In the genomic region with DNA sequence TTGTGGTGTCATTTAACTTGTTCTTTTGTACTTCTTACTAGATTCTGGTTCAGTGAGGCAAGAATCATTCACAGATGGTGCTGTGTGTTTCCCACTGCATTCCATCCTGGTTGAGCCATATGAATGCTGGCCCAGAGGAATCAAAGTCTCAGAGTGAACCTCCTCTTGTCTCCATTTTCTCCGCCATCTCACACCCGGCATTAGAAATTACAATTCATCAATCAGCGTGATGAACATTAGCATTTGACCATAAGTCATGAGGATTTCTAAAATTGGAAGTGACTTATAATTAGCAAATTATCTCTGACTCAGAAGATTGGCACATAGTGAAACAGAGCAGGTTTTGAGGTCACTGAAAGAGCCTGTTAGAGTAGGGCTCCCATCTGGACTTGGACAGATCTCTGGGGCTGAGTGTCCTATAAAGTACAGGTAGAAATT, we compare ENCODE assay signal across 15 cellular contexts. TPM values are rescaled to one million over a fixed set of nuclear protein-coding genes. Genes with fewer than 3 reads are reported as not detected.
A peak's percentile ranks its signal among the peaks of the same experiment; 100 is the strongest.
DNase-seq lines count a peak whose midpoint lies in the region; ATAC-seq, FAIRE-seq and TF ChIP-seq lines count a peak whose summit lies in the region.
"Had no signal": no experiment of that assay in that cellular context is flagged by ENCODE, and none has a peak within 500 bp of the region (broad histone marks: within the 10 kb centered on the region; RNA-seq: fewer than 3 reads in every experiment).

No MANE protein-coding gene starts in this region.

- H4K20me1 ChIP-seq in keratinocyte (ENCODE audit: control insufficient read depth, extremely low read depth, insufficient read depth, low read length): no peaks in the 10 kb centered on the region

- H2AFZ ChIP-seq in keratinocyte (ENCODE audit: control insufficient read depth, low read length): peak overlapping the region; percentile 71

- no peak for TF ChIP-seq CTCF in keratinocyte (optimal IDR thresholded peaks at IDR 0.05 in 1 of 3, IDR thresholded peaks at IDR 0.05 in 1 of 3, conservative IDR thresholded peaks at IDR 0.05 in 1 of 3; ENCODE audit: extremely low read depth in 1 of 3, insufficient read depth in 2 of 3, low read length in 3 of 3)

- peaks cover 22% of the 10 kb centered on the region for H3K4me1 Mint-ChIP-seq in activated T-helper 17 cell treated with anti-CD3 and anti-CD28 coated beads, Interleukin-2, amount 50 U/mL, for 72 hours
- H3K4me1 Mint-ChIP-seq: memory B cell had no signal

- no peaks in the 10 kb centered on the region for H3K27me3 Mint-ChIP-seq in activated T-helper 17 cell treated with anti-CD3 and anti-CD28 coated beads, Interleukin-2, amount 50 U/mL, for 72 hours
- H3K27me3 Mint-ChIP-seq: memory B cell had no signal

- H3K27me3 ChIP-seq in keratinocyte (ENCODE audit: control insufficient read depth, extremely low read depth, insufficient read depth, low read length): no peaks in the 10 kb centered on the region
- H3K27me3 ChIP-seq: tibial artery had no signal

- no peaks in the 10 kb centered on the region for H3K36me3 ChIP-seq in keratinocyte (ENCODE audit: control insufficient read depth in 2 of 2, extremely low read depth in 1 of 2, insufficient read depth in 2 of 2, low read length in 2 of 2)
- H3K36me3 ChIP-seq: tibial artery had no signal

- H3K4me3 ChIP-seq in keratinocyte (ENCODE audit: control insufficient read depth in 2 of 3, extremely low read depth in 1 of 3, insufficient read depth in 2 of 3, low read depth in 1 of 3, low read length in 3 of 3): no peak overlapping the region
- H3K4me3 ChIP-seq: tibial artery had no signal

- peak overlapping the region; percentile 86 for H3K27ac ChIP-seq in keratinocyte (ENCODE audit: control insufficient read depth, insufficient read depth, low read length)
- H3K27ac ChIP-seq: C4-2B, tibial artery had no signal

- no peak overlapping the region for H3K27ac Mint-ChIP-seq in activated T-helper 17 cell treated with anti-CD3 and anti-CD28 coated beads, Interleukin-2, amount 50 U/mL, for 72 hours
- H3K27ac Mint-ChIP-seq: memory B cell had no signal

- ATAC-seq in HG02798 (IDR thresholded peaks at IDR 0.05; ENCODE audit: poor library complexity, unreplicated experiment) (peak; percentile 71), HG02870 (IDR thresholded peaks at IDR 0.05; ENCODE audit: unreplicated experiment) (no peak)
- peak; percentile 52 for ATAC-seq in activated T-helper 17 cell treated with anti-CD3 and anti-CD28 coated beads, Interleukin-2, amount 50 U/mL, for 72 hours (replicated peaks)

- FAIRE-seq in keratinocyte (lab: Jason Lieb, UNC): peak; percentile 17
- FAIRE-seq: H1 had no signal

- no peaks in the 10 kb centered on the region for H3K79me2 ChIP-seq in keratinocyte (ENCODE audit: control insufficient read depth, insufficient read depth, low read length)

- H3K4me3 Mint-ChIP-seq in activated T-helper 17 cell treated with anti-CD3 and anti-CD28 coated beads, Interleukin-2, amount 50 U/mL, for 72 hours: no peak overlapping the region
- H3K4me3 Mint-ChIP-seq: memory B cell had no signal

- H3K4me1 ChIP-seq in keratinocyte (ENCODE audit: control insufficient read depth, extremely low read depth, insufficient read depth, low read length): peaks cover 36% of the 10 kb centered on the region
- H3K4me1 ChIP-seq: tibial artery had no signal

- peak overlapping the region; percentile 67 for H3K4me2 ChIP-seq in keratinocyte (ENCODE audit: control insufficient read depth, extremely low read depth, insufficient read depth, low read depth, low read length)

- DNase-seq in AG20443 (ENCODE audit: low spot score): peak; percentile 82
- no peak for DNase-seq in keratinocyte (ENCODE audit: low read depth, low spot score)
- DNase-seq in NCI-H1436 treated with DMSO at 0.1 percent for 48 hours (lab: John Stamatoyannopoulos, UW): no peak
- DNase-seq in putamen (ENCODE audit: low spot score): no peak
- no peak for DNase-seq in activated gamma-delta T cell (lab: John Stamatoyannopoulos, UW)
- DNase-seq: activated CD4-positive, CD25-positive, alpha-beta regulatory T cell; NCI-H2171 treated with DMSO at 0.1 percent for 48 hours; RPMI8226; tibial artery had no signal

- H3K36me3 Mint-ChIP-seq in activated T-helper 17 cell treated with anti-CD3 and anti-CD28 coated beads, Interleukin-2, amount 50 U/mL, for 72 hours (ENCODE audit: low read depth): no peaks in the 10 kb centered on the region

- no peaks in the 10 kb centered on the region for H3K9me1 ChIP-seq in keratinocyte (ENCODE audit: control insufficient read depth, extremely low read depth, insufficient read depth, low read length)

- no peak overlapping the region for H3K9ac ChIP-seq in keratinocyte (ENCODE audit: control insufficient read depth, extremely low read depth, insufficient read depth, low read length)

- peaks cover 10% of the 10 kb centered on the region for H3K9me3 Mint-ChIP-seq in activated T-helper 17 cell treated with anti-CD3 and anti-CD28 coated beads, Interleukin-2, amount 50 U/mL, for 72 hours

- dilution Hi-C loops in keratinocyte (cut with MboI; ENCODE audit: extremely low pct_ligation_motif_present, low sequenced_read_pairs): no loop called here

- H3K9me3 ChIP-seq in keratinocyte (ENCODE audit: control insufficient read depth, low read depth, low read length): no peaks in the 10 kb centered on the region
- H3K9me3 ChIP-seq: tibial artery had no signal

RNA-seq across cellular contexts. Expression of gene TNFAIP3, which starts 25.2 kb away (rescaled TPM):
- 100 to 1,000 TPM; 254 to 663 TPM for total RNA-seq in activated T-helper 17 cell treated with anti-CD3 and anti-CD28 coated beads, Interleukin-2, amount 50 U/mL, for 72 hours
- 73.3 to 141 TPM (median 109 TPM) in 3 replicates for polyA plus RNA-seq in keratinocyte
- 142 TPM for polyA plus RNA-seq in keratinocyte (2011; ENCODE audit: low read depth)
- 44.6 and 69.6 TPM in 2 replicates for polyA plus RNA-seq in keratinocyte (2011; cell fraction: cytosol; rRNA removed)
- 452 and 544 TPM in 2 replicates for polyA plus RNA-seq in keratinocyte (2011; cell fraction: nucleus; rRNA removed)
- polyA plus RNA-seq in keratinocyte (2012; ENCODE audit: low replicate concordance): 40.8 and 90.7 TPM in 2 replicates
- polyA minus RNA-seq in keratinocyte: 81.8 to 113 TPM (median 110 TPM) in 3 replicates
- 42.4 TPM for polyA minus RNA-seq in keratinocyte (2011; cell fraction: cytosol; rRNA and poly(A)+ RNA removed)
- polyA minus RNA-seq in keratinocyte (2011; cell fraction: nucleus; rRNA and poly(A)+ RNA removed): 149 and 322 TPM in 2 replicates
